8 cellular contexts compared by ENCODE assay signal in the genomic region with DNA sequence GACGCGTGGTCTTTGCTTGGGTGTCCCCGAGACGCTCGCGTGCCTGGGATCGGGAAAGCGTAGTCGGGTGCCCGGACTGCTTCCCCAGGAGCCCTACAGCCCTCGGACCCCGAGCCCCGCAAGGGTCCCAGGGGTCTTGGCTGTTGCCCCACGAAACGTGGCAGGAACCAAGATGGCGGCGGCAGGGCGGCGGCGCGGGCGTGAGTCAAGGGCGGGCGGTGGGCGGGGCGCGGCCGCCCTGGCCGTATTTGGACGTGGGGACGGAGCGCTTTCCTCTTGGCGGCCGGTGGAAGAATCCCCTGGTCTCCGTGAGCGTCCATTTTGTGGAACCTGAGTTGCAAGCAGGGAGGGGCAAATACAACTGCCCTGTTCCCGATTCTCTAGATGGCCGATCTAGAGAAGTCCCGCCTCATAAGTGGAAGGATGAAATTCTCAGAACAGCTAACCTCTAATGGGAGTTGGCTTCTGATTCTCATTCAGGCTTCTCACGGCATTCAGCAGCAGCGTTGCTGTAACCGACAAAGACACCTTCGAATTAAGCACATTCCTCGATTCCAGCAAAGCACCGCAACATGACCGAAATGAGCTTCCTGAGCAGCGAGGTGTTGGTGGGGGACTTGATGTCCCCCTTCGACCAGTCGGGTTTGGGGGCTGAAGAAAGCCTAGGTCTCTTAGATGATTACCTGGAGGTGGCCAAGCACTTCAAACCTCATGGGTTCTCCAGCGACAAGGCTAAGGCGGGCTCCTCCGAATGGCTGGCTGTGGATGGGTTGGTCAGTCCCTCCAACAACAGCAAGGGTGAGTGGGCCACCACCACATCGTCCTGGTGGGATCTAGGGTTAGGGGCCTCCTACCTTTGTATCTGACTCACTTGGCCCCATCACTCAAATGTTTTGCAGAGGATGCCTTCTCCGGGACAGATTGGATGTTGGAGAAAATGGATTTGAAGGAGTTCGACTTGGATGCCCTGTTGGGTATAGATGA. TPM values are rescaled to one million over a fixed set of nuclear protein-coding genes. Genes with fewer than 3 reads are reported as not detected.
DNase-seq lines count a peak whose midpoint lies in the region; ATAC-seq and TF ChIP-seq lines count a peak whose summit lies in the region.

No MANE protein-coding gene starts in this region.

- H3K27ac ChIP-seq in Karpas-422 (ENCODE audit: low read length): peak overlapping the region; percentile 92
- H3K27ac ChIP-seq in WERI-Rb-1: peak overlapping the region; percentile 100
- H3K27ac ChIP-seq in breast epithelium: peak overlapping the region; percentile 99 to 100

- intact Hi-C loops in breast epithelium (cut with DNase I; ENCODE audit: low total_unique reads): loop anchor here (10.0 kb wide), 1 partner anchor 206 kb away; the partner anchor contains the start of gene RPL3

- H3K36me3 ChIP-seq in Karpas-422 (ENCODE audit: insufficient read depth, low read length) (peaks cover 43% of the 10 kb centered on the region), WERI-Rb-1 (peaks cover 61% of the 10 kb centered on the region), breast epithelium (no peaks in the 10 kb centered on the region)

- no peaks in the 10 kb centered on the region for H3K9me2 ChIP-seq in Karpas-422 (replicated peaks; ENCODE audit: insufficient read depth, low read length)

- peak overlapping the region; percentile 92 for H3K4me3 ChIP-seq in Karpas-422 (ENCODE audit: low read length)
- peak overlapping the region; percentile 99 for H3K4me3 ChIP-seq in WERI-Rb-1 (ENCODE audit: low read depth, low read length)
- peak overlapping the region; percentile 97 to 100 (median 99) for H3K4me3 ChIP-seq in breast epithelium

- peaks cover 30% of the 10 kb centered on the region for H4K20me1 ChIP-seq in Karpas-422 (ENCODE audit: insufficient read depth, low read depth, low read length)

- H3K9ac ChIP-seq in Karpas-422 (ENCODE audit: low read length): peak overlapping the region; percentile 99

- TF ChIP-seq POLR2A in breast epithelium (IDR thresholded peaks at IDR 0.05): no peak

- DNase-seq in COR-L47 (lab: John Stamatoyannopoulos, UW): peak; percentile 69
- DNase-seq in Karpas-422: peak; percentile 87
- DNase-seq in WERI-Rb-1: peak; percentile 69
- peak; percentile 69 to 87 for DNase-seq in breast epithelium (ENCODE audit: low spot score in 2 of 2)
- peak; percentile 75 for DNase-seq in iPS-NIHi11 (ENCODE audit: low spot score)
- DNase-seq in stimulated activated CD4-positive, alpha-beta T cell treated with anti-CD3 and anti-CD28 coated beads, Interleukin-12 subunit alpha, Interleukin-12 subunit beta, amount 100 ng/mL, for 24 hours (ENCODE audit: low read depth in 2 of 2): peak; percentile 60 to 74
- DNase-seq in SHP77 treated with DMSO at 0.1 percent for 48 hours (lab: John Stamatoyannopoulos, UW): no peak

- H3K9me3 ChIP-seq in Karpas-422 (ENCODE audit: low read length) (no peaks in the 10 kb centered on the region), WERI-Rb-1 (ENCODE audit: severe bottlenecking) (no peaks in the 10 kb centered on the region), breast epithelium (no peaks in the 10 kb centered on the region)

- peak overlapping the region; percentile 84 for H3K4me2 ChIP-seq in Karpas-422 (ENCODE audit: low read depth, low read length, poor library complexity, severe bottlenecking)

- no peak for TF ChIP-seq CTCF in WERI-Rb-1 (IDR thresholded peaks at IDR 0.05; ENCODE audit: low read depth, low read length)
- TF ChIP-seq CTCF in breast epithelium (IDR thresholded peaks at IDR 0.05): no peak

- peaks cover 59% of the 10 kb centered on the region for H3K4me1 ChIP-seq in Karpas-422 (ENCODE audit: low read length)
- H3K4me1 ChIP-seq in breast epithelium: peaks cover 9 to 22% of the 10 kb centered on the region in 2 donors

- no peaks in the 10 kb centered on the region for H3K27me3 ChIP-seq in Karpas-422 (ENCODE audit: low read length)
- no peaks in the 10 kb centered on the region for H3K27me3 ChIP-seq in WERI-Rb-1 (ENCODE audit: insufficient read depth, low read depth, severe bottlenecking)
- H3K27me3 ChIP-seq in breast epithelium: no peaks in the 10 kb centered on the region

- H2AFZ ChIP-seq in Karpas-422 (ENCODE audit: low read length): no peak overlapping the region

- ATAC-seq in GM21381 (IDR thresholded peaks at IDR 0.05; ENCODE audit: unreplicated experiment): peak; percentile 9

- peaks cover 26% of the 10 kb centered on the region for H3K79me2 ChIP-seq in Karpas-422 (ENCODE audit: low read length)

RNA-seq across cellular contexts. Expression of gene ATF4, which starts 0.8 kb away (rescaled TPM):
- 543 and 666 TPM in 2 replicates for total RNA-seq in Karpas-422 (2014; rRNA removed; shearing (Covaris generic); ENCODE audit: low replicate concordance)
- 100 to 1,000 TPM; 339 to 403 (median 347) TPM for total RNA-seq in breast epithelium

RNA-seq across cellular contexts. Expression of gene RPS19BP1, which starts 11.4 kb away (rescaled TPM):
- total RNA-seq in Karpas-422 (2014; rRNA removed; shearing (Covaris generic); ENCODE audit: low replicate concordance): 91.1 and 198 TPM in 2 replicates
- 100 to 1,000 TPM; 112 to 177 (median 159) TPM for total RNA-seq in breast epithelium

RNA-seq across cellular contexts. Expression of gene MIEF1, which starts 19.1 kb away (rescaled TPM):
- 23.2 and 25.0 TPM in 2 replicates for total RNA-seq in Karpas-422 (2014; rRNA removed; shearing (Covaris generic); ENCODE audit: low replicate concordance)
- total RNA-seq in breast epithelium: 10 to 100 TPM; 19.7 to 24.3 (median 22.9) TPM

RNA-seq across cellular contexts. Expression of gene CACNA1I, which starts 49.4 kb away (rescaled TPM):
- not detected in 2 replicates for total RNA-seq in Karpas-422 (2014; rRNA removed; shearing (Covaris generic); ENCODE audit: low replicate concordance)
- under 1 TPM; 0.32 to 0.44 (median 0.33) TPM for total RNA-seq in breast epithelium
